In the genomic region with DNA sequence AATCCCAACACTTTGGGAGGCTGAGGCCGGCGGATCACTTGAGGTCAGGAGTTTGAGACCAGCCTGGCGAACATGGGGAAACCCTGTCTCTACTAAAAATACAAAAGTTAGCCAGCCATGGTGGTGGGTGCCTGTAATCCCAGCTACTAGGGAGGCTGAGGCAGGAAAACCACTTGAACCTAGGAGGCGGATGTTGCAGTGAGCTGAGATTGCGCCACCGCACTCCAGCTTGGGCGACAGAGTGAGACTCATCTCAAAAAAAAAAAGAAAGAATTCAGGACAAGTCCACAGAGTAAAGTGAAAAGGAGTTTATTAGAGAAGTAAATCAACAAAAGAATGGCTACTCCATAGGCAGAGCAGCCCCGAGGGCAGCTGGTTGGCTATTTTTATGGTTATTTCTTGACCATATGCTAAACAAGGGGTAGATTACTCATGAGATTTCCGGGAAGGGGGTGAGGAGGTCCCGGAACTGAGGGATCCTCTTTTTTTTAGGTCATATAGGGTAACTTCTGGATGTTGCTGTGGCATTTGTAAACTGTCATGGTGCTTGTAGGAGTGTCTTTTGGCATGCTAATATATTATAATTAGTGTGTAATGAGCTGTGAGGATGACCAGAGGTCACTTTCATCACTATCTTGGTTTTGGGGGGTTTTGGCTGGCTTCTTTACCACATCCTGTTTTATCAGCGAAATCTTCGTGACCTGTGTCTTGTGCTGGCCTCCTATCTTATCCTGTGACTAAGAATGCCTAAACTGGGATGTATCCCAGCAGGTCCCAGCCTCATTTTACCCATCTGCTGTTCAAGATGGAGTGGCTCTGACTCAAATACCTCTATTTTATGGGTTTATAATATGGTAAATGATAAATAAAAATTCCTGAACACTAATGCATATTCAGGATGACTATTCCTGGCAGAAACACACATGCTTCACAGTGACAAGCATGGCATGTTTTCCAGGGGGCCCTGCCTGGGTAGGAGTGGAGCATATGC, we compare ENCODE assay signal across 1 cellular context.
TF ChIP-seq lines count a peak whose summit lies in the region.

No MANE protein-coding gene starts in this region.

TF ChIP-seq in K562, 482 proteins besides CTCF, POLR2A, EP300 and RAD21 (continued from another document and continues in another):
- TF ChIP-seq, protein P1, sequence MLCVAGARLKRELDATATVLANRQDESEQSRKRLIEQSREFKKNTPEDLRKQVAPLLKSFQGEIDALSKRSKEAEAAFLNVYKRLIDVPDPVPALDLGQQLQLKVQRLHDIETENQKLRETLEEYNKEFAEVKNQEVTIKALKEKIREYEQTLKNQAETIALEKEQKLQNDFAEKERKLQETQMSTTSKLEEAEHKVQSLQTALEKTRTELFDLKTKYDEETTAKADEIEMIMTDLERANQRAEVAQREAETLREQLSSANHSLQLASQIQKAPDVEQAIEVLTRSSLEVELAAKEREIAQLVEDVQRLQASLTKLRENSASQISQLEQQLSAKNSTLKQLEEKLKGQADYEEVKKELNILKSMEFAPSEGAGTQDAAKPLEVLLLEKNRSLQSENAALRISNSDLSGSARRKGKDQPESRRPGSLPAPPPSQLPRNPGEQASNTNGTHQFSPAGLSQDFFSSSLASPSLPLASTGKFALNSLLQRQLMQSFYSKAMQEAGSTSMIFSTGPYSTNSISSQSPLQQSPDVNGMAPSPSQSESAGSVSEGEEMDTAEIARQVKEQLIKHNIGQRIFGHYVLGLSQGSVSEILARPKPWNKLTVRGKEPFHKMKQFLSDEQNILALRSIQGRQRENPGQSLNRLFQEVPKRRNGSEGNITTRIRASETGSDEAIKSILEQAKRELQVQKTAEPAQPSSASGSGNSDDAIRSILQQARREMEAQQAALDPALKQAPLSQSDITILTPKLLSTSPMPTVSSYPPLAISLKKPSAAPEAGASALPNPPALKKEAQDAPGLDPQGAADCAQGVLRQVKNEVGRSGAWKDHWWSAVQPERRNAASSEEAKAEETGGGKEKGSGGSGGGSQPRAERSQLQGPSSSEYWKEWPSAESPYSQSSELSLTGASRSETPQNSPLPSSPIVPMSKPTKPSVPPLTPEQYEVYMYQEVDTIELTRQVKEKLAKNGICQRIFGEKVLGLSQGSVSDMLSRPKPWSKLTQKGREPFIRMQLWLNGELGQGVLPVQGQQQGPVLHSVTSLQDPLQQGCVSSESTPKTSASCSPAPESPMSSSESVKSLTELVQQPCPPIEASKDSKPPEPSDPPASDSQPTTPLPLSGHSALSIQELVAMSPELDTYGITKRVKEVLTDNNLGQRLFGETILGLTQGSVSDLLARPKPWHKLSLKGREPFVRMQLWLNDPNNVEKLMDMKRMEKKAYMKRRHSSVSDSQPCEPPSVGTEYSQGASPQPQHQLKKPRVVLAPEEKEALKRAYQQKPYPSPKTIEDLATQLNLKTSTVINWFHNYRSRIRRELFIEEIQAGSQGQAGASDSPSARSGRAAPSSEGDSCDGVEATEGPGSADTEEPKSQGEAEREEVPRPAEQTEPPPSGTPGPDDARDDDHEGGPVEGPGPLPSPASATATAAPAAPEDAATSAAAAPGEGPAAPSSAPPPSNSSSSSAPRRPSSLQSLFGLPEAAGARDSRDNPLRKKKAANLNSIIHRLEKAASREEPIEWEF (CRISPR knock-in tag; IDR thresholded peaks at IDR 0.05), result no peak
- TF ChIP-seq NFXL1 (CRISPR knock-in tag; IDR thresholded peaks at IDR 0.05) (no peak), SMAD4 (CRISPR knock-in tag; conservative IDR thresholded peaks at IDR 0.05) (no peak), HNRNPH1 (optimal IDR thresholded peaks at IDR 0.05; ENCODE audit: low read depth, low read length) (no peak), SIRT6 (IDR thresholded peaks at IDR 0.05; ENCODE audit: low read depth, low read length) (no peak), TRIM24 (IDR thresholded peaks at IDR 0.05) (no peak; a peak in 1 of 4 replicates), JUND (IDR thresholded peaks at IDR 0.05; ENCODE audit: borderline replicate concordance, low read depth, low read length) (0 out of 2 replicates have a peak, but pooled peaks have one; percentile 10), JUND (tag; IDR thresholded peaks at IDR 0.05; ENCODE audit: borderline replicate concordance, low read depth, low read length) (no peak; the same call in 2 of the 3 replicates), SRSF1 (IDR thresholded peaks at IDR 0.05; ENCODE audit: low read depth, low read length) (no peak), ZNF431 (CRISPR knock-in tag; IDR thresholded peaks at IDR 0.05) (no peak), SUPT5H (IDR thresholded peaks at IDR 0.05) (no peak), DDX20 (tag; IDR thresholded peaks at IDR 0.05; ENCODE audit: low read depth) (peak; percentile 80), U2AF1 (optimal IDR thresholded peaks at IDR 0.05; ENCODE audit: low read depth, low read length) (no peak), ETV5 (CRISPR knock-in tag; IDR thresholded peaks at IDR 0.05; ENCODE audit: low read depth) (no peak), CCNT2 (IDR thresholded peaks at IDR 0.05; ENCODE audit: borderline replicate concordance, extremely low read depth, insufficient read length, low read depth, low read length) (no peak), POU5F1 (IDR thresholded peaks at IDR 0.05; ENCODE audit: borderline replicate concordance, low read depth, low read length, partially characterized antibody) (no peak), EGR1 (conservative IDR thresholded peaks at IDR 0.05) (no peak), PHB (CRISPR knock-in tag; IDR thresholded peaks at IDR 0.05) (no peak), POLR3G (IDR thresholded peaks at IDR 0.05; ENCODE audit: extremely low read depth, insufficient read length, insufficient replicate concordance) (no peak), CEBPG (CRISPR knock-in tag; IDR thresholded peaks at IDR 0.05) (no peak), CEBPG (tag; conservative IDR thresholded peaks at IDR 0.05 in 1 of 2, IDR thresholded peaks at IDR 0.05 in 1 of 2) (peak; percentile 23 to 26; a peak in 1 of 4 replicates), RCOR1 (IDR thresholded peaks at IDR 0.05; ENCODE audit: borderline replicate concordance in 1 of 2, low read depth in 2 of 2, low read length in 2 of 2) (peak in 1 of 2 experiments; percentile 27; a peak in 1 of 4 replicates), RBM22 (IDR thresholded peaks at IDR 0.05; ENCODE audit: low read depth, low read length, poor library complexity, severe bottlenecking) (no peak), NONO (IDR thresholded peaks at IDR 0.05; ENCODE audit: low read depth in 2 of 2, low read length in 1 of 2) (no peak), ETV6 (IDR thresholded peaks at IDR 0.05; ENCODE audit: borderline replicate concordance in 1 of 2, low read depth in 2 of 2, low read length in 1 of 2) (peak; percentile 49 to 52; a peak in 2 of 4 replicates), ETV6 (CRISPR knock-in tag; IDR thresholded peaks at IDR 0.05; ENCODE audit: borderline replicate concordance) (no peak), SOX6 (IDR thresholded peaks at IDR 0.05) (peak; percentile 9; the same call in 1 of the 2 replicates), GABPA (tag; conservative IDR thresholded peaks at IDR 0.05; ENCODE audit: low read depth) (peak; percentile 71), ZNF224 (CRISPR knock-in tag; IDR thresholded peaks at IDR 0.05) (no peak), TAF7 (tag; IDR thresholded peaks at IDR 0.05) (no peak), FOS (IDR thresholded peaks at IDR 0.05; ENCODE audit: extremely low read depth, insufficient read length) (no peak), ZNF696 (CRISPR knock-in tag; conservative IDR thresholded peaks at IDR 0.05) (no peak), SRSF9 (IDR thresholded peaks at IDR 0.05; ENCODE audit: borderline replicate concordance, low read depth, low read length) (no peak)
- TF ChIP-seq, protein P2, sequence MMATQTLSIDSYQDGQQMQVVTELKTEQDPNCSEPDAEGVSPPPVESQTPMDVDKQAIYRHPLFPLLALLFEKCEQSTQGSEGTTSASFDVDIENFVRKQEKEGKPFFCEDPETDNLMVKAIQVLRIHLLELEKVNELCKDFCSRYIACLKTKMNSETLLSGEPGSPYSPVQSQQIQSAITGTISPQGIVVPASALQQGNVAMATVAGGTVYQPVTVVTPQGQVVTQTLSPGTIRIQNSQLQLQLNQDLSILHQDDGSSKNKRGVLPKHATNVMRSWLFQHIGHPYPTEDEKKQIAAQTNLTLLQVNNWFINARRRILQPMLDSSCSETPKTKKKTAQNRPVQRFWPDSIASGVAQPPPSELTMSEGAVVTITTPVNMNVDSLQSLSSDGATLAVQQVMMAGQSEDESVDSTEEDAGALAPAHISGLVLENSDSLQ (IDR thresholded peaks at IDR 0.05), result no peak
- TF ChIP-seq, protein P3, sequence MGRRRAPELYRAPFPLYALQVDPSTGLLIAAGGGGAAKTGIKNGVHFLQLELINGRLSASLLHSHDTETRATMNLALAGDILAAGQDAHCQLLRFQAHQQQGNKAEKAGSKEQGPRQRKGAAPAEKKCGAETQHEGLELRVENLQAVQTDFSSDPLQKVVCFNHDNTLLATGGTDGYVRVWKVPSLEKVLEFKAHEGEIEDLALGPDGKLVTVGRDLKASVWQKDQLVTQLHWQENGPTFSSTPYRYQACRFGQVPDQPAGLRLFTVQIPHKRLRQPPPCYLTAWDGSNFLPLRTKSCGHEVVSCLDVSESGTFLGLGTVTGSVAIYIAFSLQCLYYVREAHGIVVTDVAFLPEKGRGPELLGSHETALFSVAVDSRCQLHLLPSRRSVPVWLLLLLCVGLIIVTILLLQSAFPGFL (CRISPR knock-in tag; IDR thresholded peaks at IDR 0.05), result no peak
- TF ChIP-seq, protein P4, sequence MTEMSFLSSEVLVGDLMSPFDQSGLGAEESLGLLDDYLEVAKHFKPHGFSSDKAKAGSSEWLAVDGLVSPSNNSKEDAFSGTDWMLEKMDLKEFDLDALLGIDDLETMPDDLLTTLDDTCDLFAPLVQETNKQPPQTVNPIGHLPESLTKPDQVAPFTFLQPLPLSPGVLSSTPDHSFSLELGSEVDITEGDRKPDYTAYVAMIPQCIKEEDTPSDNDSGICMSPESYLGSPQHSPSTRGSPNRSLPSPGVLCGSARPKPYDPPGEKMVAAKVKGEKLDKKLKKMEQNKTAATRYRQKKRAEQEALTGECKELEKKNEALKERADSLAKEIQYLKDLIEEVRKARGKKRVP (CRISPR knock-in tag; IDR thresholded peaks at IDR 0.05), result no peak
- TF ChIP-seq, protein P5, sequence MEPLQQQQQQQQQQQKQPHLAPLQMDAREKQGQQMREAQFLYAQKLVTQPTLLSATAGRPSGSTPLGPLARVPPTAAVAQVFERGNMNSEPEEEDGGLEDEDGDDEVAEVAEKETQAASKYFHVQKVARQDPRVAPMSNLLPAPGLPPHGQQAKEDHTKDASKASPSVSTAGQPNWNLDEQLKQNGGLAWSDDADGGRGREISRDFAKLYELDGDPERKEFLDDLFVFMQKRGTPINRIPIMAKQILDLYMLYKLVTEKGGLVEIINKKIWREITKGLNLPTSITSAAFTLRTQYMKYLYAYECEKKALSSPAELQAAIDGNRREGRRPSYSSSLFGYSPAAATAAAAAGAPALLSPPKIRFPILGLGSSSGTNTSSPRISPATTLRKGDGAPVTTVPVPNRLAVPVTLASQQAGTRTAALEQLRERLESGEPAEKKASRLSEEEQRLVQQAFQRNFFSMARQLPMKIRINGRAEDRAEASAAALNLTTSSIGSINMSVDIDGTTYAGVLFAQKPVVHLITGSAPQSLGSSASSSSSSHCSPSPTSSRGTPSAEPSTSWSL (CRISPR knock-in tag; IDR thresholded peaks at IDR 0.05; ENCODE audit: borderline replicate concordance), result no peak
- TF ChIP-seq, protein P6, sequence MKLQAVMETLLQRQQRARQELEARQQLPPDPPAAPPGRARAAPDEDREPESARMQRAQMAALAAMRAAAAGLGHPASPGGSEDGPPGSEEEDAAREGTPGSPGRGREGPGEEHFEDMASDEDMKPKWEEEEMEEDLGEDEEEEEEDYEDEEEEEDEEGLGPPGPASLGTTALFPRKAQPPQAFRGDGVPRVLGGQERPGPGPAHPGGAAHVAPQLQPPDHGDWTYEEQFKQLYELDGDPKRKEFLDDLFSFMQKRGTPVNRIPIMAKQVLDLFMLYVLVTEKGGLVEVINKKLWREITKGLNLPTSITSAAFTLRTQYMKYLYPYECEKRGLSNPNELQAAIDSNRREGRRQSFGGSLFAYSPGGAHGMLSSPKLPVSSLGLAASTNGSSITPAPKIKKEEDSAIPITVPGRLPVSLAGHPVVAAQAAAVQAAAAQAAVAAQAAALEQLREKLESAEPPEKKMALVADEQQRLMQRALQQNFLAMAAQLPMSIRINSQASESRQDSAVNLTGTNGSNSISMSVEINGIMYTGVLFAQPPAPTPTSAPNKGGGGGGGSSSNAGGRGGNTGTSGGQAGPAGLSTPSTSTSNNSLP (IDR thresholded peaks at IDR 0.05; ENCODE audit: borderline replicate concordance, low read depth, low read length), result no peak
- TF ChIP-seq, protein P7, sequence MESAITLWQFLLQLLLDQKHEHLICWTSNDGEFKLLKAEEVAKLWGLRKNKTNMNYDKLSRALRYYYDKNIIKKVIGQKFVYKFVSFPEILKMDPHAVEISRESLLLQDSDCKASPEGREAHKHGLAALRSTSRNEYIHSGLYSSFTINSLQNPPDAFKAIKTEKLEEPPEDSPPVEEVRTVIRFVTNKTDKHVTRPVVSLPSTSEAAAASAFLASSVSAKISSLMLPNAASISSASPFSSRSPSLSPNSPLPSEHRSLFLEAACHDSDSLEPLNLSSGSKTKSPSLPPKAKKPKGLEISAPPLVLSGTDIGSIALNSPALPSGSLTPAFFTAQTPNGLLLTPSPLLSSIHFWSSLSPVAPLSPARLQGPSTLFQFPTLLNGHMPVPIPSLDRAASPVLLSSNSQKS (CRISPR knock-in tag; IDR thresholded peaks at IDR 0.05), result no peak
- TF ChIP-seq, protein P8, sequence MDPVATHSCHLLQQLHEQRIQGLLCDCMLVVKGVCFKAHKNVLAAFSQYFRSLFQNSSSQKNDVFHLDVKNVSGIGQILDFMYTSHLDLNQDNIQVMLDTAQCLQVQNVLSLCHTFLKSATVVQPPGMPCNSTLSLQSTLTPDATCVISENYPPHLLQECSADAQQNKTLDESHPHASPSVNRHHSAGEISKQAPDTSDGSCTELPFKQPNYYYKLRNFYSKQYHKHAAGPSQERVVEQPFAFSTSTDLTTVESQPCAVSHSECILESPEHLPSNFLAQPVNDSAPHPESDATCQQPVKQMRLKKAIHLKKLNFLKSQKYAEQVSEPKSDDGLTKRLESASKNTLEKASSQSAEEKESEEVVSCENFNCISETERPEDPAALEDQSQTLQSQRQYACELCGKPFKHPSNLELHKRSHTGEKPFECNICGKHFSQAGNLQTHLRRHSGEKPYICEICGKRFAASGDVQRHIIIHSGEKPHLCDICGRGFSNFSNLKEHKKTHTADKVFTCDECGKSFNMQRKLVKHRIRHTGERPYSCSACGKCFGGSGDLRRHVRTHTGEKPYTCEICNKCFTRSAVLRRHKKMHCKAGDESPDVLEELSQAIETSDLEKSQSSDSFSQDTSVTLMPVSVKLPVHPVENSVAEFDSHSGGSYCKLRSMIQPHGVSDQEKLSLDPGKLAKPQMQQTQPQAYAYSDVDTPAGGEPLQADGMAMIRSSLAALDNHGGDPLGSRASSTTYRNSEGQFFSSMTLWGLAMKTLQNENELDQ (CRISPR knock-in tag; IDR thresholded peaks at IDR 0.05; ENCODE audit: borderline replicate concordance), result no peak
- TF ChIP-seq, protein P9, sequence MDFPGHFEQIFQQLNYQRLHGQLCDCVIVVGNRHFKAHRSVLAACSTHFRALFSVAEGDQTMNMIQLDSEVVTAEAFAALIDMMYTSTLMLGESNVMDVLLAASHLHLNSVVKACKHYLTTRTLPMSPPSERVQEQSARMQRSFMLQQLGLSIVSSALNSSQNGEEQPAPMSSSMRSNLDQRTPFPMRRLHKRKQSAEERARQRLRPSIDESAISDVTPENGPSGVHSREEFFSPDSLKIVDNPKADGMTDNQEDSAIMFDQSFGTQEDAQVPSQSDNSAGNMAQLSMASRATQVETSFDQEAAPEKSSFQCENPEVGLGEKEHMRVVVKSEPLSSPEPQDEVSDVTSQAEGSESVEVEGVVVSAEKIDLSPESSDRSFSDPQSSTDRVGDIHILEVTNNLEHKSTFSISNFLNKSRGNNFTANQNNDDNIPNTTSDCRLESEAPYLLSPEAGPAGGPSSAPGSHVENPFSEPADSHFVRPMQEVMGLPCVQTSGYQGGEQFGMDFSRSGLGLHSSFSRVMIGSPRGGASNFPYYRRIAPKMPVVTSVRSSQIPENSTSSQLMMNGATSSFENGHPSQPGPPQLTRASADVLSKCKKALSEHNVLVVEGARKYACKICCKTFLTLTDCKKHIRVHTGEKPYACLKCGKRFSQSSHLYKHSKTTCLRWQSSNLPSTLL (IDR thresholded peaks at IDR 0.05), result peak; percentile 81
